Comparison of ENCODE assay signal across 30 cellular contexts in the genomic region with DNA sequence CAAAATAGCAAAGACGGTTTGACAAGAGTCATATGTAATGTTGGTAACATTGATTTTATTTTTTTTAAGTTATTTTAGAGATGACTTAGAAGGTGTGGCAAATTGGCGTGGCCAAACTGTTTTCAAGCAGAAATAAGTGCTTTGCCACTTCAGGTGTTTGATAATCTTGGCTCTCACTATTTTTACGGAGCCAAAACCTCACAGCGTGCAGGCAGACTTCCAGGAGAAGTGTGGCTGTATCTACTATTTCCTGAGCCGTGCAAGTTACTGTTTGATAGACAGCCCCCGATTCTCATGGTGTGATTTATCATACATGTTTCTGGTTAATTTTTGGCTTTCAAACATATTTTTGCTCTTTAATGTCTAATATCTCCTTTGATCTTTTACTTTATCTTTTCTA.
"Had no signal": no experiment of that assay in that cellular context is flagged by ENCODE, and none has a peak within 500 bp of the region (broad histone marks: within the 10 kb centered on the region; RNA-seq: fewer than 3 reads in every experiment).

No MANE protein-coding gene starts in this region.

- H3K4me3 Mint-ChIP-seq: activated B cell treated with CpG ODN at 0.5 μM for 24 hours; activated CD8-positive, alpha-beta memory T cell treated with anti-CD3 and anti-CD28 coated beads, Interleukin-2, amount 10 ng/mL, durations not matched to agents 7 days and 5 days; activated CD8-positive, alpha-beta T cell treated with anti-CD3 and anti-CD28 coated beads, Interleukin-2, amount 10 ng/mL, durations not matched to agents 7 days and 5 days; activated naive CD4-positive, alpha-beta T cell treated with anti-CD3 and anti-CD28 coated beads, Interleukin-2, amount 10 ng/mL, durations not matched to agents 7 days and 5 days; activated naive CD8-positive, alpha-beta T cell treated with anti-CD3 and anti-CD28 coated beads, Interleukin-2, amount 10 ng/mL, durations not matched to agents 7 days and 5 days; activated T-cell treated with anti-CD3 and anti-CD28 coated beads, Interleukin-2, amount 50 U/mL, for 72 hours; central memory CD8-positive, alpha-beta T cell; effector memory CD8-positive, alpha-beta T cell; T-cell; T-helper 1 cell treated with Interleukin-12 subunit alpha and Interleukin-12 subunit beta and Interleukin-4 antibody, amounts not matched to agents 30 μg/mL and 1 μg/mL, for 36 hours had no signal

- DNase-seq: activated B cell treated with CpG ODN at 0.5 μM for 24 hours; activated CD4-positive, alpha-beta T cell treated with anti-CD3 and anti-CD28 coated beads for 48 hours; activated CD4-positive, alpha-beta T cell treated with anti-CD3 and anti-CD28 coated beads, Interleukin-2, amount 50 U/mL, for 1 hour; activated CD4-positive, alpha-beta T cell treated with anti-CD3 and anti-CD28 coated beads, Interleukin-2, amount 50 U/mL, for 48 hours; activated CD8-positive, alpha-beta memory T cell treated with anti-CD3 and anti-CD28 coated beads, Interleukin-2, amount 10 ng/mL, durations not matched to agents 7 days and 5 days; activated CD8-positive, alpha-beta memory T cell treated with anti-CD3 and anti-CD28 coated beads, Interleukin-2, amount 50 U/mL, for 4 hours; activated CD8-positive, alpha-beta T cell treated with anti-CD3 and anti-CD28 coated beads, Interleukin-2, amount 10 ng/mL, durations not matched to agents 7 days and 5 days; activated gamma-delta T cell; activated naive CD4-positive, alpha-beta T cell; activated naive CD4-positive, alpha-beta T cell treated with anti-CD3 and anti-CD28 coated beads, Interleukin-2, amount 10 ng/mL, durations not matched to agents 7 days and 5 days; activated naive CD8-positive, alpha-beta T cell treated with anti-CD3 and anti-CD28 coated beads, Interleukin-2, amount 10 ng/mL, durations not matched to agents 7 days and 5 days; activated T-cell treated with anti-CD3 and anti-CD28 coated beads, Interleukin-2, amount 50 U/mL, for 1 hour; activated T-cell treated with anti-CD3 and anti-CD28 coated beads, Interleukin-2, amount 50 U/mL, for 72 hours; brain microvascular endothelial cell; cortex of kidney; dermis blood vessel endothelial cell; effector CD4-positive, alpha-beta T cell; effector memory CD8-positive, alpha-beta T cell; erythroblast; esophagus squamous epithelium; foreskin melanocyte; heart right ventricle; T-cell; T1000; WERI-Rb-1 had no signal

- H3K36me3 Mint-ChIP-seq: activated CD8-positive, alpha-beta memory T cell treated with anti-CD3 and anti-CD28 coated beads, Interleukin-2, amount 10 ng/mL, durations not matched to agents 7 days and 5 days; activated naive CD4-positive, alpha-beta T cell treated with anti-CD3 and anti-CD28 coated beads, Interleukin-2, amount 10 ng/mL, durations not matched to agents 7 days and 5 days; activated naive CD4-positive, alpha-beta T cell treated with anti-CD3 and anti-CD28 coated beads, Interleukin-2, amount 50 U/mL, for 72 hours; activated naive CD8-positive, alpha-beta T cell treated with anti-CD3 and anti-CD28 coated beads, Interleukin-2, amount 10 ng/mL, durations not matched to agents 7 days and 5 days; T-cell had no signal

- ATAC-seq: activated CD4-positive, CD25-positive, alpha-beta regulatory T cell treated with anti-CD3 and anti-CD28 coated beads, Interleukin-2, amount 50 U/mL, for 24 hours; activated CD8-positive, alpha-beta memory T cell treated with anti-CD3 and anti-CD28 coated beads, Interleukin-2, amount 10 ng/mL, durations not matched to agents 7 days and 5 days; activated CD8-positive, alpha-beta T cell treated with anti-CD3 and anti-CD28 coated beads, Interleukin-2, amount 10 ng/mL, durations not matched to agents 7 days and 5 days; activated naive CD4-positive, alpha-beta T cell treated with anti-CD3 and anti-CD28 coated beads, Interleukin-2, amount 50 U/mL, for 72 hours; activated T-cell treated with anti-CD3 and anti-CD28 coated beads, Interleukin-2, amount 50 U/mL, for 72 hours; effector memory CD8-positive, alpha-beta T cell; gastroesophageal sphincter; heart right ventricle; T-cell had no signal

- H3K27me3 ChIP-seq: brain microvascular endothelial cell, esophagus squamous epithelium, gastroesophageal sphincter, heart right ventricle had no signal

- H3K27me3 Mint-ChIP-seq: activated B cell treated with CpG ODN at 0.5 μM for 24 hours; activated naive CD4-positive, alpha-beta T cell treated with anti-CD3 and anti-CD28 coated beads, Interleukin-2, amount 10 ng/mL, durations not matched to agents 7 days and 5 days; activated naive CD8-positive, alpha-beta T cell treated with anti-CD3 and anti-CD28 coated beads, Interleukin-2, amount 10 ng/mL, durations not matched to agents 7 days and 5 days had no signal

- H3K4me3 ChIP-seq: esophagus squamous epithelium, gastroesophageal sphincter, heart right ventricle had no signal

- H3K9me3 Mint-ChIP-seq: activated B cell treated with CpG ODN at 0.5 μM for 24 hours; activated naive CD4-positive, alpha-beta T cell treated with anti-CD3 and anti-CD28 coated beads, Interleukin-2, amount 10 ng/mL, durations not matched to agents 7 days and 5 days; activated naive CD4-positive, alpha-beta T cell treated with anti-CD3 and anti-CD28 coated beads, Interleukin-2, amount 50 U/mL, for 72 hours; activated naive CD8-positive, alpha-beta T cell treated with anti-CD3 and anti-CD28 coated beads, Interleukin-2, amount 10 ng/mL, durations not matched to agents 7 days and 5 days; central memory CD8-positive, alpha-beta T cell; effector memory CD8-positive, alpha-beta T cell; T-cell; T-helper 1 cell treated with Interleukin-12 subunit alpha and Interleukin-12 subunit beta and Interleukin-4 antibody, amounts not matched to agents 30 μg/mL and 1 μg/mL, for 36 hours had no signal

- H3K4me1 Mint-ChIP-seq: activated B cell treated with CpG ODN at 0.5 μM for 24 hours; activated CD8-positive, alpha-beta memory T cell treated with anti-CD3 and anti-CD28 coated beads, Interleukin-2, amount 10 ng/mL, durations not matched to agents 7 days and 5 days; activated naive CD4-positive, alpha-beta T cell treated with anti-CD3 and anti-CD28 coated beads, Interleukin-2, amount 10 ng/mL, durations not matched to agents 7 days and 5 days; activated naive CD8-positive, alpha-beta T cell treated with anti-CD3 and anti-CD28 coated beads, Interleukin-2, amount 10 ng/mL, durations not matched to agents 7 days and 5 days; central memory CD8-positive, alpha-beta T cell; T-cell had no signal

- H3K27ac Mint-ChIP-seq: activated B cell treated with CpG ODN at 0.5 μM for 24 hours; activated CD8-positive, alpha-beta memory T cell treated with anti-CD3 and anti-CD28 coated beads, Interleukin-2, amount 10 ng/mL, durations not matched to agents 7 days and 5 days; activated CD8-positive, alpha-beta T cell treated with anti-CD3 and anti-CD28 coated beads, Interleukin-2, amount 10 ng/mL, durations not matched to agents 7 days and 5 days; activated naive CD4-positive, alpha-beta T cell treated with anti-CD3 and anti-CD28 coated beads, Interleukin-2, amount 10 ng/mL, durations not matched to agents 7 days and 5 days; activated naive CD4-positive, alpha-beta T cell treated with anti-CD3 and anti-CD28 coated beads, Interleukin-2, amount 50 U/mL, for 72 hours; activated naive CD8-positive, alpha-beta T cell treated with anti-CD3 and anti-CD28 coated beads, Interleukin-2, amount 10 ng/mL, durations not matched to agents 7 days and 5 days; activated T-cell treated with anti-CD3 and anti-CD28 coated beads, Interleukin-2, amount 50 U/mL, for 72 hours; effector memory CD8-positive, alpha-beta T cell; T-cell; T-helper 1 cell treated with Interleukin-12 subunit alpha and Interleukin-12 subunit beta and Interleukin-4 antibody, amounts not matched to agents 30 μg/mL and 1 μg/mL, for 36 hours had no signal

- H3K9me3 ChIP-seq: esophagus squamous epithelium, gastroesophageal sphincter, heart right ventricle had no signal

- H3K36me3 ChIP-seq: brain microvascular endothelial cell, esophagus squamous epithelium, gastroesophageal sphincter, heart right ventricle, WERI-Rb-1 had no signal

- H3K27ac ChIP-seq: brain microvascular endothelial cell, esophagus squamous epithelium, heart right ventricle, WERI-Rb-1 had no signal
